ENCODE assay signal across 16 cellular contexts in genomic region chr7:90738249-90738648, GRCh38.
"Had no signal": no experiment of that assay in that cellular context is flagged by ENCODE, and none has a peak within 500 bp of the region (broad histone marks: within the 10 kb centered on the region; RNA-seq: fewer than 3 reads in every experiment).

No MANE protein-coding gene starts in this region.

- H3K27ac Mint-ChIP-seq: activated CD4-positive, alpha-beta T cell treated with anti-CD3 and anti-CD28 coated beads, Interleukin-2, amount 10 ng/mL, durations not matched to agents 7 days and 5 days; activated naive CD4-positive, alpha-beta T cell treated with anti-CD3 and anti-CD28 coated beads for 36 hours; brain had no signal

- H3K4me3 ChIP-seq: colonic mucosa, prostate gland, right atrium auricular region, tibial nerve had no signal

- H3K4me1 ChIP-seq: colonic mucosa, prostate gland, right atrium auricular region, tibial nerve had no signal

- H3K9me3 ChIP-seq: colonic mucosa, prostate gland had no signal

- ATAC-seq: activated CD4-positive, CD25-positive, alpha-beta regulatory T cell treated with anti-CD3 and anti-CD28 coated beads, Interleukin-2, amount 50 U/mL, for 24 hours; activated T-cell treated with anti-CD3 and anti-CD28 coated beads, Interleukin-2, amount 50 U/mL, for 4 hours; left lobe of liver had no signal

- H3K27me3 ChIP-seq: colonic mucosa, foreskin keratinocyte, right atrium auricular region, tibial nerve had no signal

- H3K27me3 Mint-ChIP-seq: activated CD4-positive, alpha-beta T cell treated with anti-CD3 and anti-CD28 coated beads, Interleukin-2, amount 10 ng/mL, durations not matched to agents 7 days and 5 days; central memory CD8-positive, alpha-beta T cell had no signal

- H3K36me3 ChIP-seq: colonic mucosa, prostate gland, right atrium auricular region had no signal

- H3K4me3 Mint-ChIP-seq: activated CD4-positive, alpha-beta T cell treated with anti-CD3 and anti-CD28 coated beads, Interleukin-2, amount 10 ng/mL, durations not matched to agents 7 days and 5 days; activated naive CD4-positive, alpha-beta T cell treated with anti-CD3 and anti-CD28 coated beads for 36 hours; activated T-cell treated with anti-CD3 and anti-CD28 coated beads, Interleukin-2, amount 50 U/mL, for 4 hours; brain; central memory CD8-positive, alpha-beta T cell; stimulated activated naive CD8-positive, alpha-beta T cell treated with anti-CD3 and anti-CD28 coated beads, Interleukin-15, Interleukin-2, amounts not matched to agents 100 ng/mL and 50 ng/mL, for 24 hours had no signal

- H3K27ac ChIP-seq: colonic mucosa, prostate gland, right atrium auricular region, tibial nerve had no signal

- H3K4me1 Mint-ChIP-seq: central memory CD8-positive, alpha-beta T cell had no signal

- DNase-seq: activated CD4-positive, alpha-beta T cell treated with anti-CD3 and anti-CD28 coated beads, Interleukin-2, amount 10 ng/mL, durations not matched to agents 7 days and 5 days; activated CD8-positive, alpha-beta memory T cell treated with anti-CD3 and anti-CD28 coated beads, Interleukin-2, amount 50 U/mL, for 4 hours; activated naive CD4-positive, alpha-beta T cell treated with anti-CD3 and anti-CD28 coated beads for 36 hours; activated T-cell treated with anti-CD3 and anti-CD28 coated beads, Interleukin-2, amount 50 U/mL, for 4 hours; anterior cingulate cortex; colonic mucosa; foreskin keratinocyte; stimulated activated CD4-positive, alpha-beta T cell treated with anti-CD3 and anti-CD28 coated beads, Interleukin-2, amount 100 ng/mL, for 24 hours had no signal
